In the genomic region with DNA sequence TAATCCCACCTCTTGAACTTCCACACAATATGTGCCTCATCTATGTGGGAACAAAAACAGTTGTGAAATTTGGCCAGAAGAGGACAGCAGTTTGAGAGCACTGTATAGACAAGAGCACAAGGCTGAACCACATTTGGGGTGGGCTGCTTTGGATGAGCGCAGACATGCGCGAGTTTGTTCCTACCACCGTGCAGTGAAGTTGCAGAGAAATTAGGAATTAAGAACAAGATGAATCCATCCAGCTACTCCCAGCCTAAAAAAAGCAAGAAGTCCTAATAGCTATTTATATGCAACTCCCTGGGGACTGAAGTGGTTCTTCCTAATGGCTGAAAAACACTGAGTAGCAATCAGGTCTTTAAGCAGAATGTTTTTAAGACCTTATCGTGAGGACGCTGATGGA, we compare ENCODE assay signal across 8 cellular contexts. TPM values are rescaled to one million over a fixed set of nuclear protein-coding genes. Genes with fewer than 3 reads are reported as not detected.
A peak's percentile ranks its signal among the peaks of the same experiment; 100 is the strongest.
DNase-seq lines count a peak whose midpoint lies in the region; ATAC-seq and TF ChIP-seq lines count a peak whose summit lies in the region.

No MANE protein-coding gene starts in this region.

- intact Hi-C loops in stomach (cut with DNase I; ENCODE audit: low total_unique reads): no loop called here

- TF ChIP-seq CTCF in fibroblast of pulmonary artery (IDR thresholded peaks at IDR 0.05; ENCODE audit: low read length, missing control alignments) (peak; percentile 4), stomach (IDR thresholded peaks at IDR 0.05) (no peak)

- H3K9me3 ChIP-seq in SK-N-MC (ENCODE audit: low read depth, low read length): no peaks in the 10 kb centered on the region
- H3K9me3 ChIP-seq in stomach: no peaks in the 10 kb centered on the region

- no peak overlapping the region for H3K9ac ChIP-seq in SK-N-MC (ENCODE audit: insufficient read length)

- no peak for TF ChIP-seq EP300 in stomach (IDR thresholded peaks at IDR 0.05)

- H3K4me3 ChIP-seq in SK-N-MC (peak overlapping the region; percentile 75), fibroblast of pulmonary artery (replicated peaks; ENCODE audit: low read depth, low read length) (peak overlapping the region; percentile 66), stomach (peak overlapping the region; percentile 47 to 56 (median 50))

- DNase-seq in NCI-H1417 (lab: John Stamatoyannopoulos, UW) (peak in 2 of 3 experiments; percentile 32 to 64), NCI-H1417 treated with DMSO at 0.1 percent for 48 hours (lab: John Stamatoyannopoulos, UW) (no peak), SK-N-MC (ENCODE audit: low read depth, low spot score) (no peak), fibroblast of pulmonary artery (ENCODE audit: low read depth) (peak; percentile 40), stomach (no peak), NCI-H146 treated with DMSO at 0.1 percent for 48 hours (lab: John Stamatoyannopoulos, UW; ENCODE audit: unreplicated experiment) (no peak)

- TF ChIP-seq POLR2A in stomach (IDR thresholded peaks at IDR 0.05): no peak

- 13 to 55% (median 26%) methylated on average over 6 of the region's 6 CpGs for WGBS in stomach, 5 donors

- peaks cover 0 to 7% (median 0%) of the 10 kb centered on the region in 3 donors for H3K27me3 ChIP-seq in stomach

- no peaks in the 10 kb centered on the region for H3K36me3 ChIP-seq in SK-N-MC (ENCODE audit: insufficient read depth, low read length)
- no peaks in the 10 kb centered on the region for H3K36me3 ChIP-seq in stomach

- no peak for ATAC-seq in HG03039 (IDR thresholded peaks at IDR 0.05; ENCODE audit: unreplicated experiment)
- ATAC-seq in activated CD4-positive, CD25-positive, alpha-beta regulatory T cell treated with anti-CD3 and anti-CD28 coated beads, Interleukin-2, amount 50 U/mL, for 24 hours: no peak

- H3K27ac ChIP-seq in SK-N-MC (no peak overlapping the region), stomach (peak overlapping the region in 4 of 5 donors; percentile 71 to 83 (median 82))

- peaks cover 0 to 28% (median 7%) of the 10 kb centered on the region in 4 donors for H3K4me1 ChIP-seq in stomach

RNA-seq across cellular contexts. Expression of gene GAB3, which starts 1.0 kb away (rescaled TPM):
- 10 to 100 TPM in 1 of 5 donors, 1 to 10 TPM in 2, under 1 TPM in 1, not detected in 1; 0.58 to 11.0 (median 5.2) TPM for total RNA-seq in stomach
- polyA plus RNA-seq in stomach: 1 to 10 TPM in 1 of 3 donors, under 1 TPM in 2; 0.93 to 1.7 (median 0.95) TPM

RNA-seq across cellular contexts. Expression of gene DKC1, which starts 12.8 kb away (rescaled TPM):
- 100 to 1,000 TPM in 1 of 5 donors, 10 to 100 TPM in 3, 1 to 10 TPM in 1; 5.8 to 113 (median 37.6) TPM for total RNA-seq in stomach
- 10 to 100 TPM; 20.5 to 25.5 (median 24.0) TPM for polyA plus RNA-seq in stomach

RNA-seq across cellular contexts. Expression of gene MPP1, which starts 55.4 kb away (rescaled TPM):
- 10 to 100 TPM in 2 of 5 donors, 1 to 10 TPM in 3; 3.5 to 26.4 (median 9.3) TPM for total RNA-seq in stomach
- 10 to 100 TPM in 1 of 3 donors, 1 to 10 TPM in 2; 9.0 to 12.8 (median 9.0) TPM for polyA plus RNA-seq in stomach

Comparison
In these comparisons a context has a peak if more than half of its experiments do, and no peak if none do; other contexts are left out.
1. DNase-seq: peak in NCI-H1417 (2 of 3) and fibroblast of pulmonary artery (single experiment); none in NCI-H1417 treated with DMSO at 0.1 percent for 48 hours (single experiment), SK-N-MC (single experiment), stomach (single experiment) and NCI-H146 treated with DMSO at 0.1 percent for 48 hours (single experiment).
2. Peak in every context shown above with its lines, with median percentiles within 50 percentile points of each other: H3K4me3 ChIP-seq.